Comparison of ENCODE assay signal across 17 cellular contexts in the genomic region with DNA sequence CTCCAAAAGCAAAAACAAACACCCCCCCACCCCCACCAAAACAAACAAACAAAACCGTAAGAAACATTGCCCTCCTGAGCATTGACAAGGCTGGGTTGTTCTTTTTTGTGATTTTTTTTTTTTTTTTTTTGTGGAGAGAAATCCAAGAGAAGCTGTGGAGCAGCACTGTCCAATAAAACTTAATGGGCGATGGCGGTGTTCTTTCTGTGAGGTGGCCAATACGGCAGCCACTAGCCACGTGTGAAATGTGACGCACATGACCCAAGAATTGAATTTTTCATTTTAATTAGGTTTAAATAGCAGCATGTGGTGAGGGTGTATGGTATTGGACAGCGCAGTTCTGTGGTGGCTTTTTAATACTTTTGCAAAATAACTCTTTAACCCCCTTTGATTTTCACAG.
A peak's percentile ranks its signal among the peaks of the same experiment; 100 is the strongest.
DNase-seq lines count a peak whose midpoint lies in the region; ATAC-seq and TF ChIP-seq lines count a peak whose summit lies in the region.
"Had no signal": no experiment of that assay in that cellular context is flagged by ENCODE, and none has a peak within 500 bp of the region (broad histone marks: within the 10 kb centered on the region; RNA-seq: fewer than 3 reads in every experiment).

No MANE protein-coding gene starts in this region.

- H3K9ac ChIP-seq in HUES48 (ENCODE audit: low read depth, low read length), result no peak overlapping the region
- no peak overlapping the region for H3K9ac ChIP-seq in endodermal cell (ENCODE audit: extremely low read depth, low read length, poor library complexity, severe bottlenecking)

- H3K9me3 ChIP-seq in HUES48 (ENCODE audit: control insufficient read depth, insufficient read depth, low read length) (no peaks in the 10 kb centered on the region), endodermal cell (ENCODE audit: control insufficient read depth, low read length) (no peaks in the 10 kb centered on the region), osteoblast (ENCODE audit: low read depth, low read length) (no peaks in the 10 kb centered on the region), sigmoid colon (no peaks in the 10 kb centered on the region)
- H3K9me3 ChIP-seq: MG63, SJSA1 had no signal

- no peak overlapping the region for H3K27ac Mint-ChIP-seq in endodermal cell
- H3K27ac Mint-ChIP-seq: CD8-positive, alpha-beta memory T cell had no signal

- peaks cover 28% of the 10 kb centered on the region for H3K4me1 ChIP-seq in HUES48 (ENCODE audit: control insufficient read depth, insufficient read depth, low read length)
- H3K4me1 ChIP-seq in endodermal cell (ENCODE audit: control insufficient read depth, insufficient read depth, low read length), result peaks cover 3% of the 10 kb centered on the region
- no peaks in the 10 kb centered on the region for H3K4me1 ChIP-seq in osteoblast (ENCODE audit: insufficient read depth, low read length)
- H3K4me1 ChIP-seq in sigmoid colon, result peaks cover 0 to 18% (median 13%) of the 10 kb centered on the region in 4 donors
- H3K4me1 ChIP-seq: SJSA1 had no signal

- TF ChIP-seq CTCF in endodermal cell (conservative IDR thresholded peaks at IDR 0.05) (no peak), osteoblast (IDR thresholded peaks at IDR 0.05; ENCODE audit: extremely low read depth, low read depth, low read length) (no peak), sigmoid colon (IDR thresholded peaks at IDR 0.05) (no peak)

- ATAC-seq in GM21737 (IDR thresholded peaks at IDR 0.05; ENCODE audit: unreplicated experiment), result no peak
- ATAC-seq: K562 had no signal

- H4K20me1 ChIP-seq in osteoblast (ENCODE audit: insufficient read depth, low read length), result no peaks in the 10 kb centered on the region

- no peak for TF ChIP-seq POLR2A in sigmoid colon (IDR thresholded peaks at IDR 0.05)

- no peak overlapping the region for H2AFZ ChIP-seq in osteoblast (ENCODE audit: low read length)

- H3K36me3 Mint-ChIP-seq in endodermal cell (ENCODE audit: low read depth), result no peaks in the 10 kb centered on the region
- H3K36me3 Mint-ChIP-seq: CD8-positive, alpha-beta memory T cell had no signal

- TF ChIP-seq EP300 in sigmoid colon (IDR thresholded peaks at IDR 0.05), result no peak

- no peaks in the 10 kb centered on the region for H3K27me3 ChIP-seq in HUES48 (ENCODE audit: control insufficient read depth, insufficient read depth, low read length)
- no peaks in the 10 kb centered on the region for H3K27me3 ChIP-seq in endodermal cell (ENCODE audit: control insufficient read depth, insufficient read depth, low read length, poor library complexity, severe bottlenecking)
- peaks cover 21% of the 10 kb centered on the region for H3K27me3 ChIP-seq in osteoblast (ENCODE audit: insufficient read depth, low read length)
- no peaks in the 10 kb centered on the region for H3K27me3 ChIP-seq in sigmoid colon
- H3K27me3 ChIP-seq: MG63, SJSA1 had no signal

- H3K4me1 Mint-ChIP-seq in endodermal cell, result peaks cover 23% of the 10 kb centered on the region
- H3K4me1 Mint-ChIP-seq: CD8-positive, alpha-beta memory T cell had no signal

- H3K9me3 Mint-ChIP-seq in endodermal cell, result no peaks in the 10 kb centered on the region
- H3K9me3 Mint-ChIP-seq: CD8-positive, alpha-beta memory T cell had no signal

- no peak overlapping the region for H3K4me3 Mint-ChIP-seq in endodermal cell
- H3K4me3 Mint-ChIP-seq: CD8-positive, alpha-beta memory T cell had no signal

- H3K36me3 ChIP-seq in HUES48 (ENCODE audit: control insufficient read depth, insufficient read depth, low read length) (no peaks in the 10 kb centered on the region), endodermal cell (ENCODE audit: control insufficient read depth, insufficient read depth, low read length) (no peaks in the 10 kb centered on the region), osteoblast (ENCODE audit: insufficient read depth, low read length) (no peaks in the 10 kb centered on the region), sigmoid colon (no peaks in the 10 kb centered on the region)
- H3K36me3 ChIP-seq: MG63, SJSA1 had no signal

- peak; percentile 28 for DNase-seq in endodermal cell
- DNase-seq in osteoblast (ENCODE audit: insufficient read length, low spot score, missing footprints), result peak; percentile 30
- DNase-seq in activated effector memory CD4-positive, alpha-beta T cell treated with Interleukin-2 at 50 U/mL for 16 hours, result no peak
- no peak for DNase-seq in sigmoid colon
- DNase-seq: CD8-positive, alpha-beta memory T cell; MG63; NCI-H1417; NCI-H1694 treated with DMSO at 0.1 percent for 48 hours; NCI-H2081 treated with DMSO at 0.1 percent for 48 hours; NCI-H2171 treated with DMSO at 0.1 percent for 48 hours; NCI-H524 treated with DMSO at 0.1 percent for 48 hours had no signal

- H3K4me3 ChIP-seq in HUES48 (ENCODE audit: low read depth, low read length) (no peak overlapping the region), endodermal cell (ENCODE audit: low read length) (no peak overlapping the region), osteoblast (ENCODE audit: insufficient read depth, low read length) (no peak overlapping the region), sigmoid colon (no peak overlapping the region)
- H3K4me3 ChIP-seq: K562, MG63, SJSA1 had no signal

- H3K27ac ChIP-seq in HUES48 (ENCODE audit: low read depth, low read length) (peak overlapping the region; percentile 43), endodermal cell (ENCODE audit: low read depth, low read length) (no peak overlapping the region), osteoblast (ENCODE audit: low read depth, low read length) (no peak overlapping the region), temporal lobe (ENCODE audit: low read depth, low read length) (peak overlapping the region; percentile 99), sigmoid colon (no peak overlapping the region)
- H3K27ac ChIP-seq: C4-2B, SJSA1 had no signal

- WGBS in endodermal cell (ENCODE audit: insufficient coverage in 1 of 2, insufficient read length in 1 of 2), 2 experiments, result 86 to 91% methylated on average over 5 to 6 of the region's 7 CpGs
- 61 to 80% methylated on average over 7 of the region's 7 CpGs for WGBS in sigmoid colon, 2 donors

- no peaks in the 10 kb centered on the region for H3K79me2 ChIP-seq in osteoblast (ENCODE audit: insufficient read depth, low read length)

- no peak overlapping the region for H3K4me2 ChIP-seq in osteoblast (ENCODE audit: insufficient read depth, low read length)

- H3K27me3 Mint-ChIP-seq in endodermal cell (ENCODE audit: insufficient read depth), result no peaks in the 10 kb centered on the region

- intact Hi-C loops in sigmoid colon (cut with DNase I), result no loop called here

Comparison
In these comparisons a context has a peak if more than half of its experiments do, and no peak if none do; other contexts are left out.
1. H3K27ac ChIP-seq: peak in HUES48 (single experiment) and temporal lobe (single experiment); none in endodermal cell (single experiment), osteoblast (single experiment) and sigmoid colon (0 of 4).
2. DNase-seq: peak in endodermal cell (single experiment) and osteoblast (single experiment); none in activated effector memory CD4-positive, alpha-beta T cell treated with Interleukin-2 at 50 U/mL for 16 hours (single experiment) and sigmoid colon (single experiment).